In the genomic region with DNA sequence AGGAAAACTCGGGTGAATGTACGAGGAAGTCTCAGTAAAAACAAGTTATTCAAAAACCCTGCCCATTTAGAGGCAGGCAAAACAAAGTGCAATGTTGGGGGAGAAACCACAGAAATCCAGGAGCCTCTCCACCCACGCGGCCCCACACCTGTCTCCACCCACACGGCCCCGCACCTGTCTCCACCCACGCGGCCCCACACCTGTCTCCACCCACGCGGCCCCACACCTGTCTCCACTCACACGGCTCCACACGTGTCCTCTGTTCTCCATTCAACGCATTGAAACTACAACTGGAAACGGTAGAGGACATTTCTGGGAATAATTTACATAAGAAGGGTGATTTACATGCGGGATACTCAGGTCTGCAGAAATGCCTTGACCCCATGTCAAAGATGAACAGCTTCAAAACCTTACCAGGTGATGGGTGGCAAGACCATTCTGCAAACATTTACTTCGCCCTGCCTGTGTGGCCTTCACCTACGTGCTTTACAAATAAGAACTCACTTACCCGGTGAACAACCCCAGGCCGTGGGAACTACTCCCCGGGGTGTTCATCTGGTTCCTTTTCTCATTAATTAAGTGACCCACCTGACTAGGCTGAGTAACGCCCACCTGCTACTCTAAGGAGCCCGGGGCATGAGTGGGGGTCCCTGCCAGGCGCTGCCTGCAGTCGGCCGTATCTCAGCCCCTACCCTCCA, we compare ENCODE assay signal across 21 cellular contexts.
DNase-seq lines count a peak whose midpoint lies in the region; ATAC-seq, FAIRE-seq and TF ChIP-seq lines count a peak whose summit lies in the region.
"Had no signal": no experiment of that assay in that cellular context is flagged by ENCODE, and none has a peak within 500 bp of the region (broad histone marks: within the 10 kb centered on the region; RNA-seq: fewer than 3 reads in every experiment).

No MANE protein-coding gene starts in this region.

- no peak for TF ChIP-seq POLR2A in heart left ventricle (IDR thresholded peaks at IDR 0.05)
- no peak for TF ChIP-seq POLR2A in Peyer's patch (IDR thresholded peaks at IDR 0.05)

- H3K27ac ChIP-seq in heart left ventricle (no peak overlapping the region), Peyer's patch (no peak overlapping the region), pancreas (peak overlapping the region in 1 of 4 donors; percentile 58)
- H3K27ac ChIP-seq: ascending aorta; BLaER1 treated with 17β-estradiol and CSF1 and Interleukin-3, amounts not matched to agents 10 nM and 100 nM; VCaP had no signal

- no peak for TF ChIP-seq CTCF in heart left ventricle (IDR thresholded peaks at IDR 0.05)
- no peak for TF ChIP-seq CTCF in Peyer's patch (IDR thresholded peaks at IDR 0.05)
- TF ChIP-seq CTCF in pancreas (IDR thresholded peaks at IDR 0.05), result no peak
- no peak for TF ChIP-seq CTCF in mucosa of descending colon (IDR thresholded peaks at IDR 0.05)

- WGBS in heart left ventricle, 4 donors, result 86 to 90% (median 88%) methylated on average over 25 of the region's 25 CpGs
- WGBS in pancreas, 2 donors, result 48 to 51% methylated on average over 25 of the region's 25 CpGs

- H3K4me1 ChIP-seq in heart left ventricle (no peaks in the 10 kb centered on the region), Peyer's patch (no peaks in the 10 kb centered on the region), pancreas (no peaks in the 10 kb centered on the region), mucosa of descending colon (ENCODE audit: low read depth) (no peaks in the 10 kb centered on the region)
- H3K4me1 ChIP-seq: ascending aorta had no signal

- FAIRE-seq in pancreas (lab: Jason Lieb, UNC), result no peak
- FAIRE-seq: D721Med, endothelial cell of umbilical vein, keratinocyte, urothelium cell line had no signal

- DNase-seq in Right ventricle myocardium superior, result peak; percentile 8
- no peak for DNase-seq in heart left ventricle
- peak in 2 of 3 donors; percentile 25 to 28 for DNase-seq in Peyer's patch
- DNase-seq in pancreas, result peak in 4 of 6 donors; percentile 31 to 51 (median 38)
- no peak for DNase-seq in mucosa of descending colon
- no peak for DNase-seq in NCI-H1436 treated with DMSO at 0.1 percent for 48 hours (lab: John Stamatoyannopoulos, UW)
- DNase-seq: activated CD4-positive, alpha-beta T cell treated with anti-CD3 and anti-CD28 coated beads, Interleukin-2, amount 10 ng/mL, durations not matched to agents 24 days and 14 days; dermis blood vessel endothelial cell; NCI-H1092; NCI-H1930; nephron progenitor cell; substantia nigra had no signal

- intact Hi-C loops in Right ventricle myocardium superior (cut with DNase I) (no loop called here), heart left ventricle (cut with DNase I) (loop anchor here in 1 of 10 donors (2.0 kb wide), 1 partner anchor 66 kb away; no protein-coding TSS in a partner anchor), pancreas (cut with DNase I) (no loop called here), mucosa of descending colon (cut with DNase I, micrococcal nuclease) (no loop called here)

- H3K27me3 ChIP-seq in heart left ventricle, result no peaks in the 10 kb centered on the region
- no peaks in the 10 kb centered on the region for H3K27me3 ChIP-seq in Peyer's patch
- no peaks in the 10 kb centered on the region for H3K27me3 ChIP-seq in pancreas
- H3K27me3 ChIP-seq: ascending aorta; BLaER1 treated with 17β-estradiol and CSF1 and Interleukin-3, amounts not matched to agents 10 nM and 100 nM had no signal

- ATAC-seq in Right ventricle myocardium superior (ENCODE audit: poor library complexity), result no peak
- ATAC-seq in heart left ventricle, result no peak
- peak in 2 of 4 donors; percentile 19 to 70 for ATAC-seq in pancreas
- no peak for ATAC-seq in mucosa of descending colon
- ATAC-seq in HG03439 (IDR thresholded peaks at IDR 0.05; ENCODE audit: unreplicated experiment), result no peak
- ATAC-seq in GM21786 (IDR thresholded peaks at IDR 0.05; ENCODE audit: unreplicated experiment), result no peak

- no peaks in the 10 kb centered on the region for H3K36me3 ChIP-seq in heart left ventricle
- no peaks in the 10 kb centered on the region for H3K36me3 ChIP-seq in Peyer's patch
- H3K36me3 ChIP-seq in pancreas, result no peaks in the 10 kb centered on the region
- no peaks in the 10 kb centered on the region for H3K36me3 ChIP-seq in mucosa of descending colon (ENCODE audit: low read depth)

- H3K4me3 ChIP-seq in heart left ventricle (no peak overlapping the region), Peyer's patch (no peak overlapping the region), pancreas (no peak overlapping the region), mucosa of descending colon (no peak overlapping the region)
- H3K4me3 ChIP-seq: ascending aorta; BLaER1 treated with 17β-estradiol and CSF1 and Interleukin-3, amounts not matched to agents 10 nM and 100 nM had no signal

- peaks cover 0 to 27% (median 7%) of the 10 kb centered on the region in 12 donors for H3K9me3 ChIP-seq in heart left ventricle
- peaks cover 0 to 2% (median 0%) of the 10 kb centered on the region in 4 donors for H3K9me3 ChIP-seq in Peyer's patch
- no peaks in the 10 kb centered on the region for H3K9me3 ChIP-seq in pancreas
- peaks cover 3% of the 10 kb centered on the region for H3K9me3 ChIP-seq in mucosa of descending colon

Comparison
In these comparisons a context has a peak if more than half of its experiments do, and no peak if none do; other contexts are left out.
1. DNase-seq: peak in Right ventricle myocardium superior (single experiment), Peyer's patch (2 of 3) and pancreas (4 of 6); none in heart left ventricle (0 of 5), mucosa of descending colon (0 of 3) and NCI-H1436 treated with DMSO at 0.1 percent for 48 hours (single experiment).